Comparison of ENCODE assay signal across 17 cellular contexts in the genomic region with DNA sequence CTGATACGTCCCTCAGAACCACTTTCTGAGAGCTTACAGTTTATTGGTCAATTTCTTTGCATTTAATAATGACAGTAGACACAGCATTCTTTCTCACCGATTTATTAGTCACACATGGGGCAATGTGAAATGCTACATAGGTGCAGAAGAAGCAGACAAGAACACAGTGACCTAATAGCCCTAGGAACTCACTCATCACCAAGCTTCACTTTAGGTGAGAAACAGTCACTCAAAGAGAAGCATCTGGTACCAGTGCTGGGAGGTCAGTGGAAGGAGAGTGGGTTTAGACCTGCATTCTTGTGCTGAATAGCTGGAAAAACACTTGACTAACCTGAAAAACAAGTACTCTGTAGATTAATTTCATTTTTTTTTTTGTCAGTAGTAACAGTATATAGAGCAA.
A peak's percentile ranks its signal among the peaks of the same experiment; 100 is the strongest.
DNase-seq lines count a peak whose midpoint lies in the region; ATAC-seq and TF ChIP-seq lines count a peak whose summit lies in the region.
"Had no signal": no experiment of that assay in that cellular context is flagged by ENCODE, and none has a peak within 500 bp of the region (broad histone marks: within the 10 kb centered on the region; RNA-seq: fewer than 3 reads in every experiment).

No MANE protein-coding gene starts in this region.

- POLR2A ChIA-PET in naive thymus-derived CD4-positive, alpha-beta T cell (lab: Charles Lee): no interaction called here

- no peak overlapping the region for H3K4me3 Mint-ChIP-seq in mesothelial cell of epicardium
- no peak overlapping the region for H3K4me3 Mint-ChIP-seq in naive thymus-derived CD4-positive, alpha-beta T cell
- H3K4me3 Mint-ChIP-seq: CD8-positive, alpha-beta T cell had no signal

- peak overlapping the region; percentile 51 for H3K27ac Mint-ChIP-seq in mesothelial cell of epicardium
- H3K27ac Mint-ChIP-seq in naive thymus-derived CD4-positive, alpha-beta T cell: no peak overlapping the region
- H3K27ac Mint-ChIP-seq: CD8-positive, alpha-beta T cell had no signal

- no peaks in the 10 kb centered on the region for H3K27me3 ChIP-seq in RWPE2 (ENCODE audit: insufficient read depth, poor library complexity, severe bottlenecking)
- H3K27me3 ChIP-seq in foreskin keratinocyte: no peaks in the 10 kb centered on the region
- H3K27me3 ChIP-seq in naive thymus-derived CD4-positive, alpha-beta T cell (ENCODE audit: control insufficient read depth in 2 of 2, insufficient read depth in 2 of 2, low read length in 2 of 2): no peaks in the 10 kb centered on the region
- H3K27me3 ChIP-seq: BE2C had no signal

- peaks cover 22% of the 10 kb centered on the region for H3K4me1 Mint-ChIP-seq in mesothelial cell of epicardium
- no peaks in the 10 kb centered on the region for H3K4me1 Mint-ChIP-seq in naive thymus-derived CD4-positive, alpha-beta T cell

- DNase-seq in HPDE6-E6E7 (ENCODE audit: extremely low spot score): peak; percentile 19
- no peak for DNase-seq in RWPE2 (ENCODE audit: low spot score)
- DNase-seq in foreskin keratinocyte: peak; percentile 74 to 88
- no peak for DNase-seq in mesothelial cell of epicardium (ENCODE audit: low spot score in 2 of 2, unreplicated experiment in 2 of 2)
- DNase-seq in MV-4-11 (lab: John Stamatoyannopoulos, UW): no peak
- DNase-seq in naive thymus-derived CD4-positive, alpha-beta T cell: no peak
- no peak for DNase-seq in GOT3 (lab: John Stamatoyannopoulos, UW)
- no peak for DNase-seq in retina
- DNase-seq: BE2C; CD8-positive, alpha-beta T cell; COR-L47; DMS153; GF-D8 had no signal

- H3K9me3 Mint-ChIP-seq in mesothelial cell of epicardium: peaks cover 9% of the 10 kb centered on the region
- H3K9me3 Mint-ChIP-seq in naive thymus-derived CD4-positive, alpha-beta T cell: peaks cover 0 to 13% (median 0%) of the 10 kb centered on the region in 11 donors
- H3K9me3 Mint-ChIP-seq: CD8-positive, alpha-beta T cell had no signal

- peak; percentile 78 for ATAC-seq in RWPE2 (ENCODE audit: low read depth)
- ATAC-seq in foreskin keratinocyte: peak; percentile 92
- no peak for ATAC-seq in naive thymus-derived CD4-positive, alpha-beta T cell
- ATAC-seq: A549; CD8-positive, alpha-beta T cell; HepG2 had no signal

- H3K4me3 ChIP-seq in RWPE2 (ENCODE audit: severe bottlenecking): no peak overlapping the region
- H3K4me3 ChIP-seq in naive thymus-derived CD4-positive, alpha-beta T cell (ENCODE audit: low read length): no peak overlapping the region
- H3K4me3 ChIP-seq: A549, HAP-1 had no signal

- no peaks in the 10 kb centered on the region for H3K9me3 ChIP-seq in RWPE2 (ENCODE audit: severe bottlenecking)
- H3K9me3 ChIP-seq in naive thymus-derived CD4-positive, alpha-beta T cell (ENCODE audit: control insufficient read depth in 2 of 3, low read length in 3 of 3): no peaks in the 10 kb centered on the region
- H3K9me3 ChIP-seq: A549, BE2C, HAP-1 had no signal

- TF ChIP-seq CTCF in RWPE2 (IDR thresholded peaks at IDR 0.05; ENCODE audit: poor library complexity, severe bottlenecking) (no peak), foreskin keratinocyte (conservative IDR thresholded peaks at IDR 0.05) (no peak), mesothelial cell of epicardium (IDR thresholded peaks at IDR 0.05; ENCODE audit: unreplicated experiment) (no peak)

- intact Hi-C loops in naive thymus-derived CD4-positive, alpha-beta T cell (cut with micrococcal nuclease): no loop called here

- H3K36me3 ChIP-seq in RWPE2 (ENCODE audit: low read depth): no peaks in the 10 kb centered on the region
- no peaks in the 10 kb centered on the region for H3K36me3 ChIP-seq in naive thymus-derived CD4-positive, alpha-beta T cell (ENCODE audit: control insufficient read depth in 2 of 3, insufficient read depth in 3 of 3, low read length in 3 of 3)
- H3K36me3 ChIP-seq: BE2C, HAP-1 had no signal

- H3K27ac ChIP-seq in RWPE2 (ENCODE audit: poor library complexity, severe bottlenecking) (no peak overlapping the region), foreskin keratinocyte (no peak overlapping the region)
- H3K27ac ChIP-seq in naive thymus-derived CD4-positive, alpha-beta T cell (ENCODE audit: low read depth, low read length): no peak overlapping the region
- H3K27ac ChIP-seq: A549, C4-2B had no signal

- H3K27me3 Mint-ChIP-seq in mesothelial cell of epicardium (ENCODE audit: low read depth): no peaks in the 10 kb centered on the region
- H3K27me3 Mint-ChIP-seq in naive thymus-derived CD4-positive, alpha-beta T cell: peaks cover 0 to 5% (median 0%) of the 10 kb centered on the region in 5 donors

- H3K4me1 ChIP-seq in RWPE2 (ENCODE audit: insufficient read depth, poor library complexity, severe bottlenecking) (peaks cover 9% of the 10 kb centered on the region), foreskin keratinocyte (no peaks in the 10 kb centered on the region)
- H3K4me1 ChIP-seq in naive thymus-derived CD4-positive, alpha-beta T cell (ENCODE audit: control insufficient read depth in 2 of 2, insufficient read depth in 2 of 2, low read length in 2 of 2): no peaks in the 10 kb centered on the region
- H3K4me1 ChIP-seq: A549, BE2C, HAP-1 had no signal

- H3K36me3 Mint-ChIP-seq in mesothelial cell of epicardium: no peaks in the 10 kb centered on the region
- no peaks in the 10 kb centered on the region for H3K36me3 Mint-ChIP-seq in naive thymus-derived CD4-positive, alpha-beta T cell
- H3K36me3 Mint-ChIP-seq: CD8-positive, alpha-beta T cell had no signal

- CTCF ChIA-PET in naive thymus-derived CD4-positive, alpha-beta T cell (lab: Charles Lee): no interaction called here

Comparison
In these comparisons a context has a peak if more than half of its experiments do, and no peak if none do; other contexts are left out.
1. DNase-seq: peak in HPDE6-E6E7 (single experiment) and foreskin keratinocyte (2 of 2); none in RWPE2 (single experiment), mesothelial cell of epicardium (0 of 2), MV-4-11 (single experiment), naive thymus-derived CD4-positive, alpha-beta T cell (0 of 9), GOT3 (single experiment) and retina (single experiment).